ENCODE assay signal across 17 cellular contexts in the genomic region with DNA sequence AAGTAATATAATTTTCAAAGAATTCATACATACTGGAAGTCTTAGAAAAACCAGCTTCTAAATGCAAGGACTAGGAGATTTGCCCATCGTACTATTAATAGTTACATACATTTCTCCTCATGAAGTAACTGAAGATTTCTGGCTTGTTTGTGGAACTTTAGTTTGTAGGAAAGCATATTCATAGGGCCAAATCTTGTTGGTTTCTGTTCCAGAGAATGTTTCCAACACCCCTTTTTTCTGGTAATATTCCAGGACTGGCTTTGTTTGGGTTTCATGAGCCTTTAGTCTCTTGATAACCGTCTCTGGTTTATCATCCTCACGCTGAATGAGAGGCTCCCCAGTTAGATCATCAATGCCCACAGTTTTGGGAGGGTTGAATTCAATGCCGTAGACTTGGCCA.
DNase-seq lines count a peak whose midpoint lies in the region; ATAC-seq, FAIRE-seq and TF ChIP-seq lines count a peak whose summit lies in the region.
"Had no signal": no experiment of that assay in that cellular context is flagged by ENCODE, and none has a peak within 500 bp of the region (broad histone marks: within the 10 kb centered on the region; RNA-seq: fewer than 3 reads in every experiment).

No MANE protein-coding gene starts in this region.

- TF ChIP-seq CTCF in keratinocyte (optimal IDR thresholded peaks at IDR 0.05 in 1 of 3, IDR thresholded peaks at IDR 0.05 in 1 of 3, conservative IDR thresholded peaks at IDR 0.05 in 1 of 3; ENCODE audit: extremely low read depth in 1 of 3, insufficient read depth in 2 of 3, low read length in 3 of 3): no peak

- H3K9me3 ChIP-seq in keratinocyte (ENCODE audit: control insufficient read depth, low read depth, low read length): no peaks in the 10 kb centered on the region
- H3K9me3 ChIP-seq: BE2C had no signal

- no peak overlapping the region for H3K4me3 ChIP-seq in keratinocyte (ENCODE audit: control insufficient read depth in 2 of 3, extremely low read depth in 1 of 3, insufficient read depth in 2 of 3, low read depth in 1 of 3, low read length in 3 of 3)
- H3K4me3 ChIP-seq: GM12878 had no signal

- no peaks in the 10 kb centered on the region for H4K20me1 ChIP-seq in keratinocyte (ENCODE audit: control insufficient read depth, extremely low read depth, insufficient read depth, low read length)

- DNase-seq in H54 (ENCODE audit: insufficient read length, low spot score): no peak
- peak; percentile 25 for DNase-seq in fibroblast of gingiva (ENCODE audit: low read depth)
- no peak for DNase-seq in keratinocyte (ENCODE audit: low read depth, low spot score)
- no peak for DNase-seq in substantia nigra (lab: John Stamatoyannopoulos, UW)
- no peak for DNase-seq in NCI-H446 (lab: John Stamatoyannopoulos, UW)
- DNase-seq in posterior cingulate gyrus: no peak
- DNase-seq: BE2C; CD4-positive, alpha-beta memory T cell; DMS79; HCEC 1CT; HFFc6 had no signal

- no peaks in the 10 kb centered on the region for H3K9me1 ChIP-seq in keratinocyte (ENCODE audit: control insufficient read depth, extremely low read depth, insufficient read depth, low read length)

- H3K4me2 ChIP-seq in keratinocyte (ENCODE audit: control insufficient read depth, extremely low read depth, insufficient read depth, low read depth, low read length): no peak overlapping the region

- H3K4me1 ChIP-seq in keratinocyte (ENCODE audit: control insufficient read depth, extremely low read depth, insufficient read depth, low read length): peaks cover 14% of the 10 kb centered on the region
- H3K4me1 ChIP-seq: BE2C had no signal

- H3K9ac ChIP-seq in keratinocyte (ENCODE audit: control insufficient read depth, extremely low read depth, insufficient read depth, low read length): no peak overlapping the region

- H3K27ac ChIP-seq in keratinocyte (ENCODE audit: control insufficient read depth, insufficient read depth, low read length) (no peak overlapping the region), substantia nigra (ENCODE audit: low read depth, low read length, poor library complexity, severe bottlenecking) (no peak overlapping the region)
- H3K27ac ChIP-seq: C4-2B, HL-60 had no signal

- TF ChIP-seq POLR2A in H54 (IDR thresholded peaks at IDR 0.05; ENCODE audit: low read depth, low read length): no peak

- peak; percentile 62 for FAIRE-seq in H54 (lab: Jason Lieb, UNC)
- no peak for FAIRE-seq in keratinocyte (lab: Jason Lieb, UNC)
- FAIRE-seq: GM12878, GM18507, H1 had no signal

- H2AFZ ChIP-seq in keratinocyte (ENCODE audit: control insufficient read depth, low read length): peak overlapping the region; percentile 37

- dilution Hi-C loops in keratinocyte (cut with MboI; ENCODE audit: extremely low pct_ligation_motif_present, low sequenced_read_pairs): no loop called here

- H3K27me3 ChIP-seq in keratinocyte (ENCODE audit: control insufficient read depth, extremely low read depth, insufficient read depth, low read length): no peaks in the 10 kb centered on the region
- H3K27me3 ChIP-seq: BE2C had no signal

- no peaks in the 10 kb centered on the region for H3K79me2 ChIP-seq in keratinocyte (ENCODE audit: control insufficient read depth, insufficient read depth, low read length)

- intact Hi-C loops in posterior cingulate gyrus (cut with DNase I): no loop called here

- H3K36me3 ChIP-seq in keratinocyte (ENCODE audit: control insufficient read depth in 2 of 2, extremely low read depth in 1 of 2, insufficient read depth in 2 of 2, low read length in 2 of 2): no peaks in the 10 kb centered on the region
- H3K36me3 ChIP-seq: BE2C had no signal

- no peak for ATAC-seq in HG03378 (IDR thresholded peaks at IDR 0.05; ENCODE audit: unreplicated experiment)
- ATAC-seq: GM12878 had no signal
